In the genomic region with DNA sequence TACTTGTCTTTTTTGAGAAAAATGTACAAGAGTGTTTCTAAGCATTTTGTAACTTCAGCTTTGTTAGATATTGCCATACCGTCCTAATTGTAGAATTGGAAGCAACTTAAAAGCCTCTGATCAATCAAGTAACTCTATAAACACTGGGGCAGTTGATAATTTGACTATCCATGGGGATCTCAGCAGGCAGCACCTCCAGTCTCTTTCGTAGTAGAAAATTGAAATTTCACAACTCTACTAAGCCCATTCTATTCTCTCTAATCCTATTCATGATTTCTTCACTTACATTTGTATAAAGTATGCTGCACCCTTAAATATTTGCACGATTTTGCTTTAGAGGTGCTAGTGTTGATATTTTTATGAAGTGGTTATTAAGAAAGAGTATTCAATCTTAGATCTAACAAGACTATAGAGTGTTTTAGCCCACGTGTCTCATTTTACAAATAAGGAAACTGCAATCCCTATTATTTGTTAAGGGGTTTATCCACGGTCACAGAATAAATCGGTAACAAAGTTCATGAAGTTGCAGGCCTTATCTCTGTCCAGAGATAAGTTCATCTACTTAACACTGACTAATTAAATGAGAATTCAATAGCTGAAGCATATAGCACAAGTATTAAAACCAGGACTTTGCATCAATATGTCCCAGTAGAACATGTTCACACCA, we compare ENCODE assay signal across 21 cellular contexts. TPM values are rescaled to one million over a fixed set of nuclear protein-coding genes. Genes with fewer than 3 reads are reported as not detected.
A peak's percentile ranks its signal among the peaks of the same experiment; 100 is the strongest.
DNase-seq lines count a peak whose midpoint lies in the region; ATAC-seq, FAIRE-seq and TF ChIP-seq lines count a peak whose summit lies in the region.
"Had no signal": no experiment of that assay in that cellular context is flagged by ENCODE, and none has a peak within 500 bp of the region (broad histone marks: within the 10 kb centered on the region; RNA-seq: fewer than 3 reads in every experiment).

No MANE protein-coding gene starts in this region.

- no peaks in the 10 kb centered on the region for H3K9me3 Mint-ChIP-seq in activated T-helper 1 cell treated with anti-CD3 and anti-CD28 coated beads, Interleukin-12 subunit alpha, Interleukin-12 subunit beta, Interleukin-2, Interleukin-4 antibody, amounts not matched to agents 30 ng/mL and 10 ng/mL and 1 ng/mL, durations not matched to agents 14 hours and 24 hours and 36 hours
- H3K9me3 Mint-ChIP-seq: CD8-positive, alpha-beta T cell had no signal

- H3K27me3 Mint-ChIP-seq in activated T-helper 1 cell treated with anti-CD3 and anti-CD28 coated beads, Interleukin-12 subunit alpha, Interleukin-12 subunit beta, Interleukin-2, Interleukin-4 antibody, amounts not matched to agents 30 ng/mL and 10 ng/mL and 1 ng/mL, durations not matched to agents 14 hours and 24 hours and 36 hours (ENCODE audit: insufficient read depth), result peaks cover 2% of the 10 kb centered on the region
- H3K27me3 Mint-ChIP-seq: B cell had no signal

- no peaks in the 10 kb centered on the region for H3K36me3 ChIP-seq in OCI-LY7 (ENCODE audit: insufficient read depth, low read length)
- no peaks in the 10 kb centered on the region for H3K36me3 ChIP-seq in hepatocyte (replicated peaks; ENCODE audit: insufficient read depth, low read depth)
- H3K36me3 ChIP-seq in small intestine (ENCODE audit: control insufficient read depth in 2 of 2, insufficient read depth in 2 of 2, low read length in 2 of 2), result no peaks in the 10 kb centered on the region
- H3K36me3 ChIP-seq: BLaER1 had no signal

- H3K4me1 ChIP-seq in OCI-LY7 (ENCODE audit: insufficient read depth, low read length, poor library complexity, severe bottlenecking) (peaks cover 7% of the 10 kb centered on the region), hepatocyte (ENCODE audit: insufficient read depth) (no peaks in the 10 kb centered on the region), small intestine (ENCODE audit: control insufficient read depth in 2 of 2, insufficient read depth in 1 of 2, low read depth in 1 of 2, low read length in 1 of 2) (no peaks in the 10 kb centered on the region)
- H3K4me1 ChIP-seq: BLaER1 had no signal

- CTCF ChIA-PET in OCI-LY7 (lab: Charles Lee; ENCODE audit: unreplicated experiment), result no interaction called here

- ATAC-seq in GM21717 (IDR thresholded peaks at IDR 0.05; ENCODE audit: unreplicated experiment), result no peak
- ATAC-seq: CD8-positive, alpha-beta T cell had no signal

- H3K79me2 ChIP-seq in OCI-LY7 (ENCODE audit: insufficient read depth, low read depth, low read length), result no peaks in the 10 kb centered on the region
- no peaks in the 10 kb centered on the region for H3K79me2 ChIP-seq in hepatocyte

- no peaks in the 10 kb centered on the region for H4K20me1 ChIP-seq in OCI-LY7 (ENCODE audit: insufficient read depth, low read length)
- H4K20me1 ChIP-seq in hepatocyte (ENCODE audit: insufficient read depth, poor library complexity, severe bottlenecking), result no peaks in the 10 kb centered on the region
- H4K20me1 ChIP-seq: BLaER1 had no signal

- H3K4me3 ChIP-seq in OCI-LY7 (ENCODE audit: low read depth, low read length, poor library complexity, severe bottlenecking), result no peak overlapping the region
- no peak overlapping the region for H3K4me3 ChIP-seq in hepatocyte
- no peak overlapping the region for H3K4me3 ChIP-seq in small intestine (ENCODE audit: low read depth in 1 of 2, low read length in 2 of 2)
- H3K4me3 ChIP-seq in foreskin fibroblast (ENCODE audit: low read depth in 1 of 2, low read length in 2 of 2), result no peak overlapping the region
- H3K4me3 ChIP-seq: BLaER1, GM23248 had no signal

- H3K27ac Mint-ChIP-seq in activated T-helper 1 cell treated with anti-CD3 and anti-CD28 coated beads, Interleukin-12 subunit alpha, Interleukin-12 subunit beta, Interleukin-2, Interleukin-4 antibody, amounts not matched to agents 30 ng/mL and 10 ng/mL and 1 ng/mL, durations not matched to agents 14 hours and 24 hours and 36 hours, result no peak overlapping the region
- H3K27ac Mint-ChIP-seq: B cell; CD4-positive, CD25-positive, alpha-beta regulatory T cell; CD8-positive, alpha-beta T cell had no signal

- DNase-seq in OCI-LY7 (ENCODE audit: low spot score) (no peak), hepatocyte (ENCODE audit: low spot score) (no peak), small intestine (peak; percentile 86), foreskin fibroblast (no peak)
- DNase-seq in activated T-helper 1 cell treated with anti-CD3 and anti-CD28 coated beads, Interleukin-12 subunit alpha, Interleukin-12 subunit beta, Interleukin-2, Interleukin-4 antibody, amounts not matched to agents 30 ng/mL and 10 ng/mL and 1 ng/mL, durations not matched to agents 14 hours and 24 hours and 36 hours (ENCODE audit: low spot score), result no peak
- DNase-seq: Caco-2; CD8-positive, alpha-beta T cell; DMS153; DND-41; GM23248; H7; HCEC 1CT had no signal

- H3K4me1 Mint-ChIP-seq in activated T-helper 1 cell treated with anti-CD3 and anti-CD28 coated beads, Interleukin-12 subunit alpha, Interleukin-12 subunit beta, Interleukin-2, Interleukin-4 antibody, amounts not matched to agents 30 ng/mL and 10 ng/mL and 1 ng/mL, durations not matched to agents 14 hours and 24 hours and 36 hours (ENCODE audit: low read depth), result no peaks in the 10 kb centered on the region
- H3K4me1 Mint-ChIP-seq: B cell; CD4-positive, CD25-positive, alpha-beta regulatory T cell had no signal

- H3K27ac ChIP-seq in OCI-LY7 (ENCODE audit: low read depth, low read length, poor library complexity, severe bottlenecking) (no peak overlapping the region), hepatocyte (peak overlapping the region; percentile 27), small intestine (ENCODE audit: low read depth in 1 of 2, low read length in 1 of 2) (no peak overlapping the region)
- H3K27ac ChIP-seq: BLaER1, C4-2B, GM23248 had no signal

- WGBS in hepatocyte (ENCODE audit: low lambda C conversion rate, missing lambda C conversion rate), result 55% methylated on average over 6 of the region's 6 CpGs
- WGBS in small intestine, 3 donors, result 23 to 58% (median 38%) methylated on average over 6 of the region's 6 CpGs

- peak overlapping the region; percentile 39; the same call in 1 of the 2 replicates for H2AFZ ChIP-seq in OCI-LY7 (ENCODE audit: low read length)
- no peak overlapping the region for H2AFZ ChIP-seq in hepatocyte
- H2AFZ ChIP-seq: GM23248 had no signal

- H3K9me2 ChIP-seq in OCI-LY7 (ENCODE audit: insufficient read depth, low read length), result no peaks in the 10 kb centered on the region
- no peaks in the 10 kb centered on the region for H3K9me2 ChIP-seq in hepatocyte (replicated peaks; ENCODE audit: insufficient read depth)

- POLR2A ChIA-PET in OCI-LY7 (lab: Charles Lee), result interaction anchor here (0.6 to 3.3 kb wide), 2 partner anchors 10 to 93 kb away, joined by 3 to 12 read pairs; no protein-coding TSS in a partner anchor

- H3K4me2 ChIP-seq in OCI-LY7 (ENCODE audit: low read length) (no peak overlapping the region), hepatocyte (no peak overlapping the region)
- H3K4me2 ChIP-seq: BLaER1 had no signal

- no peak for FAIRE-seq in small intestine (lab: Jason Lieb, UNC)
- FAIRE-seq: G401.6, GM12892, H1 had no signal

- H3K9me3 ChIP-seq in OCI-LY7 (ENCODE audit: low read length), result no peaks in the 10 kb centered on the region
- H3K9me3 ChIP-seq in hepatocyte (ENCODE audit: low read depth), result no peaks in the 10 kb centered on the region
- H3K9me3 ChIP-seq in small intestine (ENCODE audit: control insufficient read depth, low read depth), result no peaks in the 10 kb centered on the region
- H3K9me3 ChIP-seq: BLaER1, Caco-2 had no signal

- no peak for TF ChIP-seq CTCF in OCI-LY7 (conservative IDR thresholded peaks at IDR 0.05; ENCODE audit: low read length)
- no peak for TF ChIP-seq CTCF in hepatocyte (IDR thresholded peaks at IDR 0.05; ENCODE audit: poor library complexity)
- no peak for TF ChIP-seq CTCF in foreskin fibroblast (IDR thresholded peaks at IDR 0.05; ENCODE audit: low read depth, low read length)

- BruUV-seq in OCI-LY7 (replicated peaks; lab: Mats Ljungman, UMichigan), result no TSS peak

- H3K27me3 ChIP-seq in hepatocyte (no peaks in the 10 kb centered on the region), small intestine (ENCODE audit: control insufficient read depth in 2 of 2, insufficient read depth in 2 of 2, low read length in 2 of 2) (no peaks in the 10 kb centered on the region)
- H3K27me3 ChIP-seq: BLaER1 had no signal

- H3K36me3 Mint-ChIP-seq in activated T-helper 1 cell treated with anti-CD3 and anti-CD28 coated beads, Interleukin-12 subunit alpha, Interleukin-12 subunit beta, Interleukin-2, Interleukin-4 antibody, amounts not matched to agents 30 ng/mL and 10 ng/mL and 1 ng/mL, durations not matched to agents 14 hours and 24 hours and 36 hours (ENCODE audit: low read depth), result no peaks in the 10 kb centered on the region
- H3K36me3 Mint-ChIP-seq: CD4-positive, CD25-positive, alpha-beta regulatory T cell; CD8-positive, alpha-beta T cell had no signal

- intact Hi-C loops in OCI-LY7 (cut with micrococcal nuclease; ENCODE audit: unreplicated experiment), result no loop called here
- intact Hi-C loops in activated T-helper 1 cell treated with anti-CD3 and anti-CD28 coated beads, Interleukin-12 subunit alpha, Interleukin-12 subunit beta, Interleukin-2, Interleukin-4 antibody, amounts not matched to agents 30 ng/mL and 10 ng/mL and 1 ng/mL, durations not matched to agents 14 hours and 24 hours and 36 hours (cut with micrococcal nuclease), result no loop called here

- H3K4me3 Mint-ChIP-seq in activated T-helper 1 cell treated with anti-CD3 and anti-CD28 coated beads, Interleukin-12 subunit alpha, Interleukin-12 subunit beta, Interleukin-2, Interleukin-4 antibody, amounts not matched to agents 30 ng/mL and 10 ng/mL and 1 ng/mL, durations not matched to agents 14 hours and 24 hours and 36 hours, result no peak overlapping the region
- H3K4me3 Mint-ChIP-seq: B cell; CD4-positive, CD25-positive, alpha-beta regulatory T cell; CD8-positive, alpha-beta T cell had no signal

RNA-seq across cellular contexts. Expression of gene ABCA6, which starts 10.9 kb away (rescaled TPM):
- 23.1 and 26.5 TPM in 2 replicates for total RNA-seq in OCI-LY7 (2014; rRNA removed; shearing (Covaris generic))
- 5.2 and 7.3 TPM in 2 replicates for total RNA-seq in OCI-LY7 (2022)
- total RNA-seq in hepatocyte, result 6.3 and 6.5 TPM in 2 replicates
- 1.6 and 1.7 TPM in 2 replicates for polyA plus RNA-seq in hepatocyte
- 1 to 10 TPM in 2 of 3 donors, under 1 TPM in 1; 0.89 to 6.5 (median 3.2) TPM for polyA plus RNA-seq in small intestine
- total RNA-seq in activated T-helper 1 cell treated with anti-CD3 and anti-CD28 coated beads, Interleukin-12 subunit alpha, Interleukin-12 subunit beta, Interleukin-2, Interleukin-4 antibody, amounts not matched to agents 30 ng/mL and 10 ng/mL and 1 ng/mL, durations not matched to agents 14 hours and 24 hours and 36 hours, result not detected in 2 replicates
- total RNA-seq: A172, H1, H7 had no signal
- polyA plus RNA-seq: CD4-positive, CD25-positive, alpha-beta regulatory T cell; H1 had no signal
